Comparison of ENCODE assay signal across 9 cellular contexts in the genomic region with DNA sequence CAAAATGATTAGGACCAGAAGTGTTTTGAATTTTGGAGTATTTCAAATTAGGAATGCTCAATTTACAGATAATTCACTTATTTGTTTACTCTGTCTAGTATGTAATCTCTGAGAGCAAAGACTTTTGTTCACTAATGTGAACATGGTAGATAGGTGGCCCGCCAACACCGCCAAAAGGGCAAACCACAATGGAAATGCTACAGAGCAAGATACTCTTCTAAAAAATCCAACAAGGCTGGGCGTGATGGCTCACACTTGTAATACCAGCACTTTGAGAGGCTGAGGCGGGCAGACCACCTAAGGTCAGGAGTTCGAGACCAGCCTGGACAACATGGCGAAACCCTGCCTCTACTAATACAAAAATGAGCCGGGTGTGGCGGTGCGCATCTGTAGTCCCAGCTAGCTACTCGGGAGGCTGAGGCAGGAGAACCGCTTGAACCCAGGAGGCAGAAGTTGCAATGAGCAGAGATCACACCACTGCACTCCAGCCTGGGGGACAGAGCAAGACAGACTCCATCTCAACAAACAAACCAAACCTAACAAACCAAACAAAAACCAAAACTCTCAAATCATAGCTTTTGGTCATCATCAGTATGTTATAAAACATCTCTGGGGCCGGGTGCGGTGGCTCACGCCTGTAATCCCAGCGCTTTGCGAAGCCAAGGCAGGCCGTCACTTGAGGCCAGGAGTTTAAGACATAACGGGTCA. TPM values are rescaled to one million over a fixed set of nuclear protein-coding genes. Genes with fewer than 3 reads are reported as not detected.
DNase-seq lines count a peak whose midpoint lies in the region; ATAC-seq and TF ChIP-seq lines count a peak whose summit lies in the region.
"Had no signal": no experiment of that assay in that cellular context is flagged by ENCODE, and none has a peak within 500 bp of the region (broad histone marks: within the 10 kb centered on the region; RNA-seq: fewer than 3 reads in every experiment).

No MANE protein-coding gene starts in this region.

- H3K79me2 ChIP-seq in DOHH2 (ENCODE audit: control insufficient read depth, low read length) (peaks cover 74% of the 10 kb centered on the region), KMS-11 (ENCODE audit: insufficient read depth, low read depth) (peaks cover 48% of the 10 kb centered on the region), neural cell (replicated peaks; ENCODE audit: insufficient read depth, low read length) (peaks cover 37% of the 10 kb centered on the region)

- in situ Hi-C loops in brain microvascular endothelial cell (cut with HindIII; ENCODE audit: low pct_ligation_motif_present, low sequenced_read_pairs): no loop called here

- TF ChIP-seq RAD21 in neural cell (conservative IDR thresholded peaks at IDR 0.05): no peak

- H3K4me2 ChIP-seq in DOHH2 (ENCODE audit: low read length): peak overlapping the region; percentile 79
- peak overlapping the region; percentile 94 for H3K4me2 ChIP-seq in KMS-11
- H3K4me2 ChIP-seq in neural cell (ENCODE audit: low read length): no peak overlapping the region

- peaks cover 70% of the 10 kb centered on the region for H3K36me3 ChIP-seq in DOHH2 (ENCODE audit: control insufficient read depth, low read length)
- peaks cover 21% of the 10 kb centered on the region; the same call in 1 of the 2 replicates for H3K36me3 ChIP-seq in KMS-11 (ENCODE audit: insufficient read depth)
- peaks cover 33% of the 10 kb centered on the region for H3K36me3 ChIP-seq in brain microvascular endothelial cell (replicated peaks)
- H3K36me3 ChIP-seq in neural cell (ENCODE audit: insufficient read depth, low read length): no peaks in the 10 kb centered on the region

- TF ChIP-seq CTCF in DOHH2 (IDR thresholded peaks at IDR 0.05; ENCODE audit: low read depth, low read length, poor library complexity, severe bottlenecking) (no peak), KMS-11 (conservative IDR thresholded peaks at IDR 0.05; ENCODE audit: low read depth, low read length) (no peak), brain microvascular endothelial cell (IDR thresholded peaks at IDR 0.05; ENCODE audit: low read depth, low read length, missing control alignments) (no peak), neural cell (IDR thresholded peaks at IDR 0.05; ENCODE audit: poor library complexity, severe bottlenecking) (no peak)

- no peak overlapping the region for H3K27ac ChIP-seq in DOHH2 (ENCODE audit: low read depth, low read length)
- no peak overlapping the region for H3K27ac ChIP-seq in KMS-11
- H3K27ac ChIP-seq in brain microvascular endothelial cell: no peak overlapping the region
- no peak overlapping the region for H3K27ac ChIP-seq in neural cell (ENCODE audit: low read length)
- H3K27ac ChIP-seq: heart left ventricle had no signal

- no peak for TF ChIP-seq EP300 in neural cell (conservative IDR thresholded peaks at IDR 0.05; ENCODE audit: poor library complexity, severe bottlenecking)

- DNase-seq in brain microvascular endothelial cell (no peak), NCI-H446 (lab: John Stamatoyannopoulos, UW) (no peak), HCEC 1CT (no peak)
- DNase-seq: heart left ventricle, nucleus accumbens had no signal

- H3K9me2 ChIP-seq in DOHH2 (replicated peaks; ENCODE audit: control insufficient read depth, low read length): no peaks in the 10 kb centered on the region
- no peaks in the 10 kb centered on the region for H3K9me2 ChIP-seq in neural cell (ENCODE audit: insufficient read depth, low read length)

- H3K9ac ChIP-seq in KMS-11 (no peak overlapping the region), neural cell (ENCODE audit: low read length) (no peak overlapping the region)

- no peak overlapping the region for H2AFZ ChIP-seq in KMS-11 (ENCODE audit: low read depth)
- H2AFZ ChIP-seq in neural cell (ENCODE audit: low read depth, low read length): no peak overlapping the region

- no peaks in the 10 kb centered on the region for H3K27me3 ChIP-seq in DOHH2 (ENCODE audit: control insufficient read depth, low read length)
- no peaks in the 10 kb centered on the region for H3K27me3 ChIP-seq in KMS-11 (ENCODE audit: insufficient read depth, low read depth)
- H3K27me3 ChIP-seq in brain microvascular endothelial cell (replicated peaks): no peaks in the 10 kb centered on the region
- no peaks in the 10 kb centered on the region for H3K27me3 ChIP-seq in neural cell (ENCODE audit: insufficient read depth, low read depth, low read length)
- H3K27me3 ChIP-seq: heart left ventricle had no signal

- ATAC-seq in GM19035 (IDR thresholded peaks at IDR 0.05; ENCODE audit: unreplicated experiment): no peak
- ATAC-seq: heart left ventricle had no signal

- no peaks in the 10 kb centered on the region for H3K9me3 ChIP-seq in DOHH2 (ENCODE audit: control insufficient read depth, insufficient read depth, low read length)
- no peaks in the 10 kb centered on the region for H3K9me3 ChIP-seq in neural cell (ENCODE audit: low read length)
- H3K9me3 ChIP-seq: heart left ventricle had no signal

- H4K20me1 ChIP-seq in DOHH2 (ENCODE audit: control insufficient read depth, insufficient read depth, low read depth, low read length) (peaks cover 27% of the 10 kb centered on the region), KMS-11 (ENCODE audit: insufficient read depth) (peaks cover 18% of the 10 kb centered on the region), neural cell (ENCODE audit: insufficient read depth) (no peaks in the 10 kb centered on the region)

- H3K4me1 ChIP-seq in DOHH2 (ENCODE audit: control insufficient read depth, low read length) (peaks cover 25% of the 10 kb centered on the region), KMS-11 (ENCODE audit: low read depth, poor library complexity, severe bottlenecking) (peaks cover 18% of the 10 kb centered on the region)

- H3F3A ChIP-seq in DOHH2 (ENCODE audit: control insufficient read depth, insufficient read depth): peaks cover 5% of the 10 kb centered on the region
- no peaks in the 10 kb centered on the region for H3F3A ChIP-seq in neural cell (ENCODE audit: insufficient read depth, low read length, poor library complexity, severe bottlenecking)

- H3K4me3 ChIP-seq in DOHH2 (ENCODE audit: low read length) (peak overlapping the region; percentile 82), KMS-11 (IDR thresholded peaks at IDR 0.05; ENCODE audit: insufficient read depth, low read depth, low read length) (no peak overlapping the region), brain microvascular endothelial cell (ENCODE audit: low read depth, low read length) (peak overlapping the region; percentile 20), neural cell (ENCODE audit: low read length) (peak overlapping the region; percentile 76)

TF ChIP-seq in neural cell, 6 proteins besides CTCF, POLR2A, EP300 and RAD21:
- no peak for TF ChIP-seq EZH2 (IDR thresholded peaks at IDR 0.05; ENCODE audit: borderline replicate concordance, insufficient read depth, low read length, poor library complexity, severe bottlenecking)
- TF ChIP-seq, protein P1, sequence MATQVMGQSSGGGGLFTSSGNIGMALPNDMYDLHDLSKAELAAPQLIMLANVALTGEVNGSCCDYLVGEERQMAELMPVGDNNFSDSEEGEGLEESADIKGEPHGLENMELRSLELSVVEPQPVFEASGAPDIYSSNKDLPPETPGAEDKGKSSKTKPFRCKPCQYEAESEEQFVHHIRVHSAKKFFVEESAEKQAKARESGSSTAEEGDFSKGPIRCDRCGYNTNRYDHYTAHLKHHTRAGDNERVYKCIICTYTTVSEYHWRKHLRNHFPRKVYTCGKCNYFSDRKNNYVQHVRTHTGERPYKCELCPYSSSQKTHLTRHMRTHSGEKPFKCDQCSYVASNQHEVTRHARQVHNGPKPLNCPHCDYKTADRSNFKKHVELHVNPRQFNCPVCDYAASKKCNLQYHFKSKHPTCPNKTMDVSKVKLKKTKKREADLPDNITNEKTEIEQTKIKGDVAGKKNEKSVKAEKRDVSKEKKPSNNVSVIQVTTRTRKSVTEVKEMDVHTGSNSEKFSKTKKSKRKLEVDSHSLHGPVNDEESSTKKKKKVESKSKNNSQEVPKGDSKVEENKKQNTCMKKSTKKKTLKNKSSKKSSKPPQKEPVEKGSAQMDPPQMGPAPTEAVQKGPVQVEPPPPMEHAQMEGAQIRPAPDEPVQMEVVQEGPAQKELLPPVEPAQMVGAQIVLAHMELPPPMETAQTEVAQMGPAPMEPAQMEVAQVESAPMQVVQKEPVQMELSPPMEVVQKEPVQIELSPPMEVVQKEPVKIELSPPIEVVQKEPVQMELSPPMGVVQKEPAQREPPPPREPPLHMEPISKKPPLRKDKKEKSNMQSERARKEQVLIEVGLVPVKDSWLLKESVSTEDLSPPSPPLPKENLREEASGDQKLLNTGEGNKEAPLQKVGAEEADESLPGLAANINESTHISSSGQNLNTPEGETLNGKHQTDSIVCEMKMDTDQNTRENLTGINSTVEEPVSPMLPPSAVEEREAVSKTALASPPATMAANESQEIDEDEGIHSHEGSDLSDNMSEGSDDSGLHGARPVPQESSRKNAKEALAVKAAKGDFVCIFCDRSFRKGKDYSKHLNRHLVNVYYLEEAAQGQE (IDR thresholded peaks at IDR 0.05; ENCODE audit: borderline replicate concordance): no peak
- TF ChIP-seq MXI1 (conservative IDR thresholded peaks at IDR 0.05; ENCODE audit: poor library complexity, severe bottlenecking): no peak
- TF ChIP-seq POLR2AphosphoS5 (IDR thresholded peaks at IDR 0.05): no peak
- TF ChIP-seq TAF1 (IDR thresholded peaks at IDR 0.05; ENCODE audit: low read depth): no peak
- no peak for TF ChIP-seq SMC3 (conservative IDR thresholded peaks at IDR 0.05; ENCODE audit: poor library complexity)

RNA-seq across cellular contexts. Expression of a gene that starts 2.4 kb away (rescaled TPM):
- polyA plus RNA-seq in neural cell: 132 and 140 TPM in 2 replicates
- polyA minus RNA-seq in neural cell: 151 and 158 TPM in 2 replicates

RNA-seq across cellular contexts. Expression of a gene that starts 19.4 kb away (rescaled TPM):
- 65.5 and 69.1 TPM in 2 replicates for polyA plus RNA-seq in neural cell
- 50.2 and 64.7 TPM in 2 replicates for polyA minus RNA-seq in neural cell

RNA-seq across cellular contexts. Expression of a gene that starts 32.2 kb away (rescaled TPM):
- 12.0 and 17.5 TPM in 2 replicates for polyA plus RNA-seq in neural cell
- polyA minus RNA-seq in neural cell: 20.7 and 24.9 TPM in 2 replicates
